ENCODE assay signal across 18 cellular contexts in the genomic region with DNA sequence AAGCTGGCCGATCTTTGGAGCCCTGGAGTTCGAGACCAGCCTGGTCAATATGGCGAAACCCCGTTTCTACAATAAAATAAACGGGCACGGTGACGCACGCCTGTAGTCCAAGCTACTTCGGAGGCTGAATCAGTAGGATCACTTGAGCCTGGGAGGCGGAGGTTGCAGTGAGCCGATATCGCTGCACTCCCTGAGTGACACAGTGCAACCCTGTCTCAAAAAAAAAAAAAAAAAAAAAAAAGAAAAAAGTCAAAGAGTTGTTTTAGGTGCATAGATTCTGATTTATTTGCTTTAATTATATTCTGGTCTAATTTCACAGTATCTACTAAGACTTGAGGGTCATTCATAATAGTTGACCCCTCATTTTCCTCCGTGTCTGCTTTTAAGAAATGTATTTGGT. TPM values are rescaled to one million over a fixed set of nuclear protein-coding genes. Genes with fewer than 3 reads are reported as not detected.
A peak's percentile ranks its signal among the peaks of the same experiment; 100 is the strongest.
DNase-seq lines count a peak whose midpoint lies in the region; ATAC-seq and TF ChIP-seq lines count a peak whose summit lies in the region.
"Had no signal": no experiment of that assay in that cellular context is flagged by ENCODE, and none has a peak within 500 bp of the region (broad histone marks: within the 10 kb centered on the region; RNA-seq: fewer than 3 reads in every experiment).

No MANE protein-coding gene starts in this region.

- ATAC-seq in natural killer cell treated with Interleukin-12 subunit alpha and Interleukin-12 subunit beta and Interleukin-15 and Interleukin-18, amount 100 ng/mL, for 72 hours, result no peak
- ATAC-seq: heart right ventricle, pancreas had no signal

- H3K27me3 ChIP-seq in stomach, result no peaks in the 10 kb centered on the region
- H3K27me3 ChIP-seq: heart right ventricle, pancreas, uterus had no signal

- H3K36me3 Mint-ChIP-seq in T-helper 1 cell treated with Interleukin-12 subunit alpha and Interleukin-12 subunit beta and Interleukin-4 antibody, amounts not matched to agents 30 μg/mL and 1 μg/mL, for 36 hours (ENCODE audit: low read depth), result no peaks in the 10 kb centered on the region
- H3K36me3 Mint-ChIP-seq in HFFc6 (ENCODE audit: low read depth), result no peaks in the 10 kb centered on the region
- no peaks in the 10 kb centered on the region for H3K36me3 Mint-ChIP-seq in activated naive CD8-positive, alpha-beta T cell treated with anti-CD3 and anti-CD28 coated beads for 36 hours
- H3K36me3 Mint-ChIP-seq in natural killer cell treated with Interleukin-12 subunit alpha and Interleukin-12 subunit beta and Interleukin-15 and Interleukin-18, amount 100 ng/mL, for 72 hours, result no peaks in the 10 kb centered on the region

- no peak for TF ChIP-seq POLR2A in stomach (IDR thresholded peaks at IDR 0.05)

- no peaks in the 10 kb centered on the region for H3K36me3 ChIP-seq in stomach
- H3K36me3 ChIP-seq: heart right ventricle, left ventricle myocardium inferior, pancreas, uterus had no signal

- DNase-seq in T-helper 1 cell (no peak), HFFc6 (no peak), SW480 (ENCODE audit: low spot score) (no peak), stomach (no peak)
- no peak for DNase-seq in activated naive CD8-positive, alpha-beta T cell treated with anti-CD3 and anti-CD28 coated beads for 36 hours
- DNase-seq in natural killer cell treated with Interleukin-12 subunit alpha and Interleukin-12 subunit beta and Interleukin-15 and Interleukin-18, amount 100 ng/mL, for 72 hours (ENCODE audit: low spot score), result no peak
- no peak for DNase-seq in activated CD4-positive, CD25-positive, alpha-beta regulatory T cell (lab: John Stamatoyannopoulos, UW)
- DNase-seq: DMS79; effector memory CD4-positive, alpha-beta T cell; heart right ventricle; IMR-90; left ventricle myocardium inferior; NCI-H146; pancreas; stimulated activated CD4-positive, alpha-beta T cell treated with anti-CD3 and anti-CD28 coated beads, Interleukin-15, amount 100 ng/mL, for 24 hours; uterus had no signal

- H3K4me1 Mint-ChIP-seq in T-helper 1 cell treated with Interleukin-12 subunit alpha and Interleukin-12 subunit beta and Interleukin-4 antibody, amounts not matched to agents 30 μg/mL and 1 μg/mL, for 36 hours (ENCODE audit: low read depth), result peaks cover 16% of the 10 kb centered on the region
- H3K4me1 Mint-ChIP-seq in HFFc6 (ENCODE audit: low read depth), result peaks cover 27% of the 10 kb centered on the region
- H3K4me1 Mint-ChIP-seq in activated naive CD8-positive, alpha-beta T cell treated with anti-CD3 and anti-CD28 coated beads for 36 hours, result peaks cover 21% of the 10 kb centered on the region
- peaks cover 6 to 10% of the 10 kb centered on the region in 2 donors for H3K4me1 Mint-ChIP-seq in natural killer cell treated with Interleukin-12 subunit alpha and Interleukin-12 subunit beta and Interleukin-15 and Interleukin-18, amount 100 ng/mL, for 72 hours (ENCODE audit: low read depth in 2 of 2)

- H3K4me1 ChIP-seq in stomach, result peaks cover 9 to 35% (median 16%) of the 10 kb centered on the region in 4 donors
- H3K4me1 ChIP-seq: uterus had no signal

- no peak overlapping the region for H3K4me3 ChIP-seq in stomach

- no peak overlapping the region for H3K27ac ChIP-seq in stomach
- H3K27ac ChIP-seq: heart right ventricle, left ventricle myocardium inferior, pancreas, uterus had no signal

- peak overlapping the region; percentile 35 for H3K4me3 Mint-ChIP-seq in T-helper 1 cell treated with Interleukin-12 subunit alpha and Interleukin-12 subunit beta and Interleukin-4 antibody, amounts not matched to agents 30 μg/mL and 1 μg/mL, for 36 hours
- peak overlapping the region; percentile 92 for H3K4me3 Mint-ChIP-seq in HFFc6
- peak overlapping the region; percentile 83 for H3K4me3 Mint-ChIP-seq in activated naive CD8-positive, alpha-beta T cell treated with anti-CD3 and anti-CD28 coated beads for 36 hours
- H3K4me3 Mint-ChIP-seq in natural killer cell treated with Interleukin-12 subunit alpha and Interleukin-12 subunit beta and Interleukin-15 and Interleukin-18, amount 100 ng/mL, for 72 hours, result peak overlapping the region; percentile 73

- no peaks in the 10 kb centered on the region for H3K9me3 ChIP-seq in stomach
- H3K9me3 ChIP-seq: heart right ventricle, left ventricle myocardium inferior, pancreas, uterus had no signal

- no peaks in the 10 kb centered on the region for H3K9me3 Mint-ChIP-seq in T-helper 1 cell treated with Interleukin-12 subunit alpha and Interleukin-12 subunit beta and Interleukin-4 antibody, amounts not matched to agents 30 μg/mL and 1 μg/mL, for 36 hours
- no peaks in the 10 kb centered on the region for H3K9me3 Mint-ChIP-seq in HFFc6
- H3K9me3 Mint-ChIP-seq in activated naive CD8-positive, alpha-beta T cell treated with anti-CD3 and anti-CD28 coated beads for 36 hours, result no peaks in the 10 kb centered on the region
- H3K9me3 Mint-ChIP-seq in natural killer cell treated with Interleukin-12 subunit alpha and Interleukin-12 subunit beta and Interleukin-15 and Interleukin-18, amount 100 ng/mL, for 72 hours, result no peaks in the 10 kb centered on the region

- H3K27ac Mint-ChIP-seq in T-helper 1 cell treated with Interleukin-12 subunit alpha and Interleukin-12 subunit beta and Interleukin-4 antibody, amounts not matched to agents 30 μg/mL and 1 μg/mL, for 36 hours, result no peak overlapping the region
- no peak overlapping the region for H3K27ac Mint-ChIP-seq in HFFc6
- H3K27ac Mint-ChIP-seq in activated naive CD8-positive, alpha-beta T cell treated with anti-CD3 and anti-CD28 coated beads for 36 hours, result no peak overlapping the region
- no peak overlapping the region for H3K27ac Mint-ChIP-seq in natural killer cell treated with Interleukin-12 subunit alpha and Interleukin-12 subunit beta and Interleukin-15 and Interleukin-18, amount 100 ng/mL, for 72 hours

- WGBS in stomach, 5 donors, result 91 to 97% (median 97%) methylated on average over 13 of the region's 13 CpGs

- no peak for TF ChIP-seq EP300 in stomach (IDR thresholded peaks at IDR 0.05)

- TF ChIP-seq CTCF in HFFc6 (IDR thresholded peaks at IDR 0.05), result no peak
- TF ChIP-seq CTCF in stomach (IDR thresholded peaks at IDR 0.05), result no peak

- H3K27me3 Mint-ChIP-seq in T-helper 1 cell treated with Interleukin-12 subunit alpha and Interleukin-12 subunit beta and Interleukin-4 antibody, amounts not matched to agents 30 μg/mL and 1 μg/mL, for 36 hours (ENCODE audit: low read depth), result no peaks in the 10 kb centered on the region
- H3K27me3 Mint-ChIP-seq in HFFc6 (ENCODE audit: insufficient read depth), result no peaks in the 10 kb centered on the region; the same call in none of the 2 replicates
- no peaks in the 10 kb centered on the region for H3K27me3 Mint-ChIP-seq in activated naive CD8-positive, alpha-beta T cell treated with anti-CD3 and anti-CD28 coated beads for 36 hours
- no peaks in the 10 kb centered on the region for H3K27me3 Mint-ChIP-seq in natural killer cell treated with Interleukin-12 subunit alpha and Interleukin-12 subunit beta and Interleukin-15 and Interleukin-18, amount 100 ng/mL, for 72 hours

- intact Hi-C loops in stomach (cut with DNase I; ENCODE audit: low total_unique reads), result no loop called here

RNA-seq across cellular contexts. Expression of a gene that starts 1.7 kb away (rescaled TPM):
- total RNA-seq in HFFc6 (2021; fragmentation: NEBNext Ultra II Directional; extraction: Animal tissue kit (Norgen Biotek cat#: 25700)), result 10 to 100 TPM in 1 of 6 experiments, 1 to 10 TPM in 5; 5.0 to 10.6 (median 8.5) TPM
- 10 to 100 TPM; 10.5 to 10.7 TPM for total RNA-seq in activated naive CD8-positive, alpha-beta T cell treated with anti-CD3 and anti-CD28 coated beads for 36 hours
- total RNA-seq in natural killer cell treated with Interleukin-12 subunit alpha and Interleukin-12 subunit beta and Interleukin-15 and Interleukin-18, amount 100 ng/mL, for 72 hours, result 10 to 100 TPM in 1 of 2 donors, 1 to 10 TPM in 1; 9.9 to 15.6 TPM
- 10 to 100 TPM in 2 of 5 donors, 1 to 10 TPM in 2, under 1 TPM in 1; 0.45 to 23.2 (median 6.5) TPM for total RNA-seq in stomach
- polyA plus RNA-seq in stomach, result 1 to 10 TPM; 2.4 to 5.2 (median 3.0) TPM

RNA-seq across cellular contexts. Expression of a gene that starts 8.0 kb away (rescaled TPM):
- total RNA-seq in HFFc6 (2021; fragmentation: NEBNext Ultra II Directional; extraction: Animal tissue kit (Norgen Biotek cat#: 25700)), result 1 to 10 TPM; 1.1 to 2.0 (median 1.7) TPM
- under 1 TPM; 0.32 to 0.43 TPM for total RNA-seq in activated naive CD8-positive, alpha-beta T cell treated with anti-CD3 and anti-CD28 coated beads for 36 hours
- total RNA-seq in natural killer cell treated with Interleukin-12 subunit alpha and Interleukin-12 subunit beta and Interleukin-15 and Interleukin-18, amount 100 ng/mL, for 72 hours, result not detected
- total RNA-seq in stomach, result 10 to 100 TPM in 3 of 5 donors, 1 to 10 TPM in 2; 2.3 to 37.5 (median 14.2) TPM
- 1 to 10 TPM; 2.2 to 7.4 (median 6.1) TPM for polyA plus RNA-seq in stomach

RNA-seq across cellular contexts. Expression of a gene that starts 46.7 kb away (rescaled TPM):
- not detected for total RNA-seq in HFFc6 (2021; fragmentation: NEBNext Ultra II Directional; extraction: Animal tissue kit (Norgen Biotek cat#: 25700))
- not detected for total RNA-seq in activated naive CD8-positive, alpha-beta T cell treated with anti-CD3 and anti-CD28 coated beads for 36 hours
- not detected for total RNA-seq in natural killer cell treated with Interleukin-12 subunit alpha and Interleukin-12 subunit beta and Interleukin-15 and Interleukin-18, amount 100 ng/mL, for 72 hours
- 1 to 10 TPM in 2 of 5 donors, not detected in 3; 1.7 to 7.5 TPM for total RNA-seq in stomach
- 10 to 100 TPM in 2 of 3 donors, 1 to 10 TPM in 1; 9.2 to 21.1 (median 10.4) TPM for polyA plus RNA-seq in stomach
- total RNA-seq: activated CD8-positive, alpha-beta memory T cell treated with anti-CD3 and anti-CD28 coated beads for 36 hours; IMR-90; left ventricle myocardium inferior had no signal
- polyA plus RNA-seq: IMR-90 had no signal

Comparison
In these comparisons a context has a peak if more than half of its experiments do, and no peak if none do; other contexts are left out.
1. H3K4me3 Mint-ChIP-seq: peak in every context shown above with its lines; median percentile 92 in HFFc6; 83 in activated naive CD8-positive, alpha-beta T cell treated with anti-CD3 and anti-CD28 coated beads for 36 hours; 73 in natural killer cell treated with Interleukin-12 subunit alpha and Interleukin-12 subunit beta and Interleukin-15 and Interleukin-18, amount 100 ng/mL, for 72 hours; 35 in T-helper 1 cell treated with Interleukin-12 subunit alpha and Interleukin-12 subunit beta and Interleukin-4 antibody, amounts not matched to agents 30 μg/mL and 1 μg/mL, for 36 hours.